In genomic region chr19:45403781-45404556, GRCh38 we compare ENCODE assay signal across 8 cellular contexts. TPM values are rescaled to one million over a fixed set of nuclear protein-coding genes. Genes with fewer than 3 reads are reported as not detected.
DNase-seq lines count a peak whose midpoint lies in the region; ATAC-seq, FAIRE-seq and TF ChIP-seq lines count a peak whose summit lies in the region.

No MANE protein-coding gene starts in this region.

- H3K27ac Mint-ChIP-seq in activated naive CD4-positive, alpha-beta T cell treated with anti-CD3 and anti-CD28 coated beads, Interleukin-2, amount 10 ng/mL, durations not matched to agents 7 days and 5 days = peak overlapping the region; percentile 71

- POLR2A ChIA-PET in PC-9 (lab: Charles Lee; ENCODE audit: unreplicated experiment) = interaction anchor here (0.6 to 0.8 kb wide), 4 partner anchors 19 to 1463 kb away, joined by 3 to 8 read pairs (median 5); no protein-coding TSS in a partner anchor

- peaks cover 55% of the 10 kb centered on the region for H3K27me3 Mint-ChIP-seq in activated naive CD4-positive, alpha-beta T cell treated with anti-CD3 and anti-CD28 coated beads, Interleukin-2, amount 10 ng/mL, durations not matched to agents 7 days and 5 days

- H3K36me3 ChIP-seq in ACC112 (ENCODE audit: insufficient read depth, low read length) (no peaks in the 10 kb centered on the region), PC-9 (ENCODE audit: low read depth) (peaks cover 3% of the 10 kb centered on the region; the same call in 1 of the 2 replicates), spleen (peaks cover 0 to 8% (median 0%) of the 10 kb centered on the region in 6 donors)

- peaks cover 19% of the 10 kb centered on the region; the same call in 1 of the 2 replicates for H3F3A ChIP-seq in PC-9 (ENCODE audit: insufficient read depth, low read depth)

- 25% methylated on average over 25 of the region's 25 CpGs for WGBS in right cardiac atrium
- 22 to 28% (median 25%) methylated on average over 21 to 25 of the region's 25 CpGs for WGBS in spleen, 5 donors

- intact Hi-C loops in PC-9 (cut with micrococcal nuclease; ENCODE audit: unreplicated experiment) (loop anchor here (10.0 kb wide), 1 partner anchor 309 kb away; the partner anchor contains the start of gene PPP1R37), right cardiac atrium (cut with DNase I) (no loop called here), spleen (cut with DNase I; ENCODE audit: low total_unique reads) (no loop called here)

- peaks cover 18% of the 10 kb centered on the region for H4K20me1 ChIP-seq in PC-9 (ENCODE audit: insufficient read depth)

- H3K27ac ChIP-seq in ACC112 (ENCODE audit: low read depth, low read length) (peak overlapping the region; percentile 5; the same call in 1 of the 2 replicates), PC-9 (peak overlapping the region; percentile 91), right cardiac atrium (ENCODE audit: low read length) (peak overlapping the region; percentile 74), spleen (peak overlapping the region in 6 of 8 donors; percentile 7 to 95 (median 88))

- H3K4me3 ChIP-seq in ACC112 (ENCODE audit: low read depth, low read length) (peak overlapping the region; percentile 80), PC-9 (peak overlapping the region; percentile 95), right cardiac atrium (ENCODE audit: low read length) (peak overlapping the region; percentile 56), spleen (peak overlapping the region; percentile 74 to 89 (median 82))

- peak; percentile 89 for TF ChIP-seq CTCF in PC-9 (conservative IDR thresholded peaks at IDR 0.05)
- peak in 8 of 11 experiments; percentile 16 to 64 (median 38) for TF ChIP-seq CTCF in spleen (IDR thresholded peaks at IDR 0.05 in 8 of 11, conservative IDR thresholded peaks at IDR 0.05 in 3 of 11)

- no TSS peak for BruUV-seq in PC-9 (replicated peaks; lab: Mats Ljungman, UMichigan)

- peaks cover 51% of the 10 kb centered on the region for H3K4me1 Mint-ChIP-seq in activated naive CD4-positive, alpha-beta T cell treated with anti-CD3 and anti-CD28 coated beads, Interleukin-2, amount 10 ng/mL, durations not matched to agents 7 days and 5 days

- H3K36me3 Mint-ChIP-seq in activated naive CD4-positive, alpha-beta T cell treated with anti-CD3 and anti-CD28 coated beads, Interleukin-2, amount 10 ng/mL, durations not matched to agents 7 days and 5 days = peaks cover 14% of the 10 kb centered on the region

- no peaks in the 10 kb centered on the region for H3K9me2 ChIP-seq in PC-9 (ENCODE audit: insufficient read depth)

- ATAC-seq in right cardiac atrium = peak; percentile 7 to 17

- peak overlapping the region; percentile 96 for H3K4me3 Mint-ChIP-seq in activated naive CD4-positive, alpha-beta T cell treated with anti-CD3 and anti-CD28 coated beads, Interleukin-2, amount 10 ng/mL, durations not matched to agents 7 days and 5 days

- no peak overlapping the region for H2AFZ ChIP-seq in ACC112 (ENCODE audit: low read length, unreplicated experiment)
- peak overlapping the region; percentile 84 for H2AFZ ChIP-seq in PC-9

- no peaks in the 10 kb centered on the region for H3K9me3 Mint-ChIP-seq in activated naive CD4-positive, alpha-beta T cell treated with anti-CD3 and anti-CD28 coated beads, Interleukin-2, amount 10 ng/mL, durations not matched to agents 7 days and 5 days

- H3K9me3 ChIP-seq in PC-9 (ENCODE audit: insufficient read depth, low read depth) (no peaks in the 10 kb centered on the region), right cardiac atrium (ENCODE audit: control insufficient read depth, low read length) (no peaks in the 10 kb centered on the region), spleen (no peaks in the 10 kb centered on the region)

- H3K4me2 ChIP-seq in PC-9 = peak overlapping the region; percentile 86

- H3K79me2 ChIP-seq in ACC112 (ENCODE audit: control insufficient read depth, insufficient read depth, low read length, unreplicated experiment) = peaks cover 27% of the 10 kb centered on the region
- peaks cover 67% of the 10 kb centered on the region for H3K79me2 ChIP-seq in PC-9 (ENCODE audit: low read depth)

- TF ChIP-seq POLR2A in spleen (IDR thresholded peaks at IDR 0.05) = no peak

- DNase-seq in GM18507 (ENCODE audit: extremely low spot score, insufficient read length, low read depth) = no peak
- peak; percentile 72 to 82 for DNase-seq in PC-9
- DNase-seq in activated naive CD4-positive, alpha-beta T cell treated with anti-CD3 and anti-CD28 coated beads, Interleukin-2, amount 10 ng/mL, durations not matched to agents 7 days and 5 days = peak; percentile 88
- peak; percentile 57 to 88 (median 85) for DNase-seq in right cardiac atrium
- DNase-seq in spleen = peak; percentile 87
- no peak for DNase-seq in medulla oblongata (ENCODE audit: extremely low spot score)
- DNase-seq in NCI-H1048 (lab: John Stamatoyannopoulos, UW) = no peak

- H3K4me1 ChIP-seq in ACC112 (ENCODE audit: control insufficient read depth, insufficient read depth, low read length, unreplicated experiment) = peaks cover 16% of the 10 kb centered on the region
- peaks cover 24% of the 10 kb centered on the region for H3K4me1 ChIP-seq in PC-9 (replicated peaks; ENCODE audit: insufficient read depth)
- H3K4me1 ChIP-seq in right cardiac atrium (ENCODE audit: control insufficient read depth, insufficient read depth, low read length) = no peaks in the 10 kb centered on the region
- H3K4me1 ChIP-seq in spleen = peaks cover 22 to 80% (median 57%) of the 10 kb centered on the region in 6 donors

- H3K27me3 ChIP-seq in ACC112 (ENCODE audit: insufficient read depth, low read length) (no peaks in the 10 kb centered on the region), PC-9 (ENCODE audit: insufficient read depth, low read depth) (no peaks in the 10 kb centered on the region), right cardiac atrium (ENCODE audit: control insufficient read depth, insufficient read depth) (no peaks in the 10 kb centered on the region), spleen (replicated peaks in 1 of 7) (peaks cover 0 to 48% (median 10%) of the 10 kb centered on the region in 7 donors)

- CTCF ChIA-PET in PC-9 (lab: Charles Lee) = interaction anchor here (0.8 to 1.0 kb wide), 2 partner anchors 75 to 273 kb away, joined by 3 read pairs; no protein-coding TSS in a partner anchor
- CTCF ChIA-PET in activated naive CD4-positive, alpha-beta T cell treated with anti-CD3 and anti-CD28 coated beads, Interleukin-2, amount 10 ng/mL, durations not matched to agents 7 days and 5 days (lab: Charles Lee) = interaction anchor here (0.7 to 3.7 kb wide), 10 partner anchors 10 to 81 kb away, joined by 3 to 30 read pairs (median 4); no protein-coding TSS in a partner anchor

- FAIRE-seq in GM18507 (lab: Jason Lieb, UNC) = peak; percentile 36

RNA-seq across cellular contexts. Expression of gene PPP1R13L, which starts 0.9 kb away (rescaled TPM):
- total RNA-seq in PC-9 (2021) (113 and 121 TPM in 2 replicates), right cardiac atrium (100 to 1,000 TPM; 131 to 161 (median 150) TPM), spleen (10 to 100 TPM in 5 of 7 donors, 1 to 10 TPM in 2; 3.9 to 18.1 (median 12.5) TPM)
- polyA plus RNA-seq in right cardiac atrium (100 TPM), spleen (10 to 100 TPM in 1 of 3 donors, 1 to 10 TPM in 2; 7.5 to 13.2 (median 8.8) TPM)

RNA-seq across cellular contexts. Expression of gene POLR1G, which starts 2.5 kb away (rescaled TPM):
- total RNA-seq in PC-9 (2021) (9.6 and 11.5 TPM in 2 replicates), right cardiac atrium (1 to 10 TPM; 4.0 to 6.3 (median 5.0) TPM), spleen (1 to 10 TPM; 2.6 to 4.3 (median 3.1) TPM)
- polyA plus RNA-seq in right cardiac atrium (4.0 TPM), spleen (1 to 10 TPM; 2.1 to 4.3 (median 2.5) TPM)

RNA-seq across cellular contexts. Expression of gene ERCC1, which starts 19.7 kb away (rescaled TPM):
- total RNA-seq in PC-9 (2021) (102 and 138 TPM in 2 replicates), right cardiac atrium (100 to 1,000 TPM; 133 to 143 (median 139) TPM), spleen (10 to 100 TPM; 47.3 to 69.4 (median 59.7) TPM)
- polyA plus RNA-seq in right cardiac atrium (139 TPM), spleen (10 to 100 TPM; 45.3 to 54.6 (median 50.0) TPM)

RNA-seq across cellular contexts. Expression of gene ERCC2, which starts 33.6 kb away (rescaled TPM):
- total RNA-seq in PC-9 (2021) (26.1 and 33.1 TPM in 2 replicates), right cardiac atrium (10 to 100 TPM; 11.1 to 15.7 (median 12.2) TPM), spleen (10 to 100 TPM; 12.2 to 22.1 (median 14.7) TPM)
- polyA plus RNA-seq in right cardiac atrium (9.6 TPM), spleen (10 to 100 TPM; 11.5 to 19.1 (median 17.3) TPM)

Comparison
In these comparisons a context has a peak if more than half of its experiments do, and no peak if none do; other contexts are left out.
1. H3K27ac ChIP-seq: peak in every context shown above with its lines; median percentile 91 in PC-9; 88 in spleen; 74 in right cardiac atrium; 5 in ACC112.
2. DNase-seq: peak in PC-9 (2 of 2), activated naive CD4-positive, alpha-beta T cell treated with anti-CD3 and anti-CD28 coated beads, Interleukin-2, amount 10 ng/mL, durations not matched to agents 7 days and 5 days (single experiment), right cardiac atrium (3 of 3) and spleen (single experiment); none in GM18507 (single experiment), medulla oblongata (single experiment) and NCI-H1048 (single experiment).
3. Peak in every context shown above with its lines, with median percentiles within 50 percentile points of each other: H3K4me3 ChIP-seq.